10 cellular contexts compared by ENCODE assay signal in genomic region chr3:49119036-49119435, GRCh38. TPM values are rescaled to one million over a fixed set of nuclear protein-coding genes. Genes with fewer than 3 reads are reported as not detected.
DNase-seq lines count a peak whose midpoint lies in the region; ATAC-seq and TF ChIP-seq lines count a peak whose summit lies in the region.
"Had no signal": no experiment of that assay in that cellular context is flagged by ENCODE, and none has a peak within 500 bp of the region (broad histone marks: within the 10 kb centered on the region; RNA-seq: fewer than 3 reads in every experiment).

No MANE protein-coding gene starts in this region.

- CTCF ChIA-PET in activated B cell treated with CpG ODN at 0.5 μM for 24 hours (lab: Charles Lee): no interaction called here

- intact Hi-C loops in activated CD4-positive, alpha-beta T cell treated with anti-CD3 and anti-CD28 coated beads, Interleukin-2, amount 10 ng/mL, durations not matched to agents 24 days and 14 days (cut with micrococcal nuclease): no loop called here
- intact Hi-C loops in activated B cell treated with CpG ODN at 0.5 μM for 24 hours (cut with micrococcal nuclease): no loop called here

- no peaks in the 10 kb centered on the region for H3K9me3 Mint-ChIP-seq in activated CD4-positive, alpha-beta T cell treated with anti-CD3 and anti-CD28 coated beads, Interleukin-2, amount 10 ng/mL, durations not matched to agents 24 days and 14 days
- no peaks in the 10 kb centered on the region for H3K9me3 Mint-ChIP-seq in activated B cell treated with CpG ODN at 0.5 μM for 24 hours

- H4K20me1 ChIP-seq in fibroblast of lung (ENCODE audit: control insufficient read depth, extremely low read depth, insufficient read depth, low read length): no peaks in the 10 kb centered on the region

- peaks cover 16% of the 10 kb centered on the region for H3K79me2 ChIP-seq in fibroblast of lung (ENCODE audit: control insufficient read depth, insufficient read depth, low read length)

- peak overlapping the region; percentile 98 for H3K4me2 ChIP-seq in fibroblast of lung (ENCODE audit: extremely low read depth, insufficient read depth, low read length)

- no peaks in the 10 kb centered on the region for H3K9me3 ChIP-seq in fibroblast of lung (ENCODE audit: control insufficient read depth, insufficient read depth, low read depth, low read length)
- H3K9me3 ChIP-seq: HAP-1 had no signal

- peak overlapping the region; percentile 5 for H3K27ac Mint-ChIP-seq in activated CD4-positive, alpha-beta T cell treated with anti-CD3 and anti-CD28 coated beads, Interleukin-2, amount 10 ng/mL, durations not matched to agents 24 days and 14 days
- no peak overlapping the region for H3K27ac Mint-ChIP-seq in activated B cell treated with CpG ODN at 0.5 μM for 24 hours

- ATAC-seq in activated B cell treated with CpG ODN at 0.5 μM for 24 hours (ENCODE audit: low read depth) (no peak), HG03108 (IDR thresholded peaks at IDR 0.05; ENCODE audit: unreplicated experiment) (no peak), HG02938 (IDR thresholded peaks at IDR 0.05; ENCODE audit: unreplicated experiment) (no peak)

- peaks cover 37% of the 10 kb centered on the region for H3K36me3 Mint-ChIP-seq in activated CD4-positive, alpha-beta T cell treated with anti-CD3 and anti-CD28 coated beads, Interleukin-2, amount 10 ng/mL, durations not matched to agents 24 days and 14 days (ENCODE audit: low read depth)
- H3K36me3 Mint-ChIP-seq in activated B cell treated with CpG ODN at 0.5 μM for 24 hours (ENCODE audit: low read depth): peaks cover 45% of the 10 kb centered on the region

- no peak overlapping the region for H3K9ac ChIP-seq in fibroblast of lung (ENCODE audit: insufficient read depth, low read length)

- peaks cover 5% of the 10 kb centered on the region for H3K4me1 Mint-ChIP-seq in activated CD4-positive, alpha-beta T cell treated with anti-CD3 and anti-CD28 coated beads, Interleukin-2, amount 10 ng/mL, durations not matched to agents 24 days and 14 days
- peaks cover 17% of the 10 kb centered on the region for H3K4me1 Mint-ChIP-seq in activated B cell treated with CpG ODN at 0.5 μM for 24 hours

- H3K27me3 ChIP-seq in fibroblast of lung (ENCODE audit: control insufficient read depth, insufficient read depth, low read length): no peaks in the 10 kb centered on the region

- no peak for DNase-seq in activated CD4-positive, alpha-beta T cell treated with anti-CD3 and anti-CD28 coated beads, Interleukin-2, amount 10 ng/mL, durations not matched to agents 24 days and 14 days
- no peak for DNase-seq in activated CD4-positive, alpha-beta T cell treated with anti-CD3 and anti-CD28 coated beads, Interleukin-2, amount 50 U/mL, for 4 hours
- no peak for DNase-seq in activated B cell treated with CpG ODN at 0.5 μM for 24 hours
- DNase-seq in fibroblast of lung (ENCODE audit: low read depth in 2 of 2): peak; percentile 27 to 32
- no peak for DNase-seq in NCI-H1930 (lab: John Stamatoyannopoulos, UW)
- DNase-seq: SHP77 had no signal

- H3K4me3 ChIP-seq in fibroblast of lung (replicated peaks in 1 of 4; ENCODE audit: control extremely low read depth in 1 of 4, insufficient read depth in 1 of 4, low read depth in 3 of 4, low read length in 4 of 4) (peak overlapping the region in 3 of 4 experiments; percentile 19 to 95 (median 90)), skin epidermis (no peak overlapping the region)

- no peaks in the 10 kb centered on the region for H3K27me3 Mint-ChIP-seq in activated CD4-positive, alpha-beta T cell treated with anti-CD3 and anti-CD28 coated beads, Interleukin-2, amount 10 ng/mL, durations not matched to agents 24 days and 14 days
- no peaks in the 10 kb centered on the region for H3K27me3 Mint-ChIP-seq in activated B cell treated with CpG ODN at 0.5 μM for 24 hours

- no peak for TF ChIP-seq CTCF in activated B cell treated with CpG ODN at 0.5 μM for 24 hours (IDR thresholded peaks at IDR 0.05)
- no peak for TF ChIP-seq CTCF in fibroblast of lung (conservative IDR thresholded peaks at IDR 0.05 in 1 of 2, IDR thresholded peaks at IDR 0.05 in 1 of 2; ENCODE audit: low read depth in 1 of 2, low read length in 2 of 2)

- peak overlapping the region; percentile 91 for H3K4me3 Mint-ChIP-seq in activated CD4-positive, alpha-beta T cell treated with anti-CD3 and anti-CD28 coated beads, Interleukin-2, amount 10 ng/mL, durations not matched to agents 24 days and 14 days
- H3K4me3 Mint-ChIP-seq in activated B cell treated with CpG ODN at 0.5 μM for 24 hours: peak overlapping the region; percentile 19

- peaks cover 53% of the 10 kb centered on the region for H3K36me3 ChIP-seq in fibroblast of lung (ENCODE audit: control insufficient read depth, insufficient read depth, low read length)

- H2AFZ ChIP-seq in fibroblast of lung (ENCODE audit: low read length): no peak overlapping the region

- POLR2A ChIA-PET in activated B cell treated with CpG ODN at 0.5 μM for 24 hours (lab: Charles Lee): interaction anchor here (0.6 to 3.3 kb wide), 2 partner anchors 26 to 270 kb away, joined by 10 to 76 read pairs; partner anchors contain the start of gene QRICH1

- H3K27ac ChIP-seq in fibroblast of lung (ENCODE audit: insufficient read depth, low read length): peak overlapping the region; percentile 32
- peak overlapping the region in 13 of 21 experiments; percentile 50 to 99 (median 97) for H3K27ac ChIP-seq in skin epidermis

- H3K4me1 ChIP-seq in fibroblast of lung (ENCODE audit: control insufficient read depth, extremely low read depth, insufficient read depth, low read length): peaks cover 9% of the 10 kb centered on the region

RNA-seq across cellular contexts. Expression of gene USP19, which starts 1.6 kb away (rescaled TPM):
- total RNA-seq in activated CD4-positive, alpha-beta T cell treated with anti-CD3 and anti-CD28 coated beads, Interleukin-2, amount 10 ng/mL, durations not matched to agents 24 days and 14 days: 57.2 and 64.9 TPM in 2 replicates
- total RNA-seq in activated B cell treated with CpG ODN at 0.5 μM for 24 hours (62.0 and 75.3 TPM in 2 replicates), fibroblast of lung (49.1 and 53.8 TPM in 2 replicates)
- 23.3 and 25.0 TPM in 2 replicates for polyA plus RNA-seq in fibroblast of lung
- 20.1 and 24.2 TPM in 2 replicates for polyA plus RNA-seq in fibroblast of lung (2012)
- polyA minus RNA-seq in fibroblast of lung (ENCODE audit: low replicate concordance): 97.5 and 113 TPM in 2 replicates

RNA-seq across cellular contexts. Expression of gene LAMB2, which starts 13.8 kb away (rescaled TPM):
- total RNA-seq in activated CD4-positive, alpha-beta T cell treated with anti-CD3 and anti-CD28 coated beads, Interleukin-2, amount 10 ng/mL, durations not matched to agents 24 days and 14 days: not detected in 2 replicates
- total RNA-seq in activated B cell treated with CpG ODN at 0.5 μM for 24 hours: not detected in 2 replicates
- 747 and 1,026 TPM in 2 replicates for total RNA-seq in fibroblast of lung
- 285 and 375 TPM in 2 replicates for polyA plus RNA-seq in fibroblast of lung
- 336 and 501 TPM in 2 replicates for polyA plus RNA-seq in fibroblast of lung (2012)
- 2,522 and 3,887 TPM in 2 replicates for polyA minus RNA-seq in fibroblast of lung (ENCODE audit: low replicate concordance)

RNA-seq across cellular contexts. Expression of gene QARS1, which starts 14.5 kb away (rescaled TPM):
- total RNA-seq in activated CD4-positive, alpha-beta T cell treated with anti-CD3 and anti-CD28 coated beads, Interleukin-2, amount 10 ng/mL, durations not matched to agents 24 days and 14 days: 188 and 192 TPM in 2 replicates
- 321 and 342 TPM in 2 replicates for total RNA-seq in activated B cell treated with CpG ODN at 0.5 μM for 24 hours
- 292 and 304 TPM in 2 replicates for total RNA-seq in fibroblast of lung
- 164 and 166 TPM in 2 replicates for polyA plus RNA-seq in fibroblast of lung
- 237 and 245 TPM in 2 replicates for polyA plus RNA-seq in fibroblast of lung (2012)
- polyA minus RNA-seq in fibroblast of lung (ENCODE audit: low replicate concordance): 718 and 842 TPM in 2 replicates

RNA-seq across cellular contexts. Expression of gene QRICH1, which starts 25.2 kb away (rescaled TPM):
- 138 and 152 TPM in 2 replicates for total RNA-seq in activated CD4-positive, alpha-beta T cell treated with anti-CD3 and anti-CD28 coated beads, Interleukin-2, amount 10 ng/mL, durations not matched to agents 24 days and 14 days
- total RNA-seq in activated B cell treated with CpG ODN at 0.5 μM for 24 hours: 142 and 155 TPM in 2 replicates
- 50.3 and 59.0 TPM in 2 replicates for total RNA-seq in fibroblast of lung
- 48.7 and 71.6 TPM in 2 replicates for polyA plus RNA-seq in fibroblast of lung
- 30.6 and 38.0 TPM in 2 replicates for polyA plus RNA-seq in fibroblast of lung (2012)
- 219 and 303 TPM in 2 replicates for polyA minus RNA-seq in fibroblast of lung (ENCODE audit: low replicate concordance)

RNA-seq across cellular contexts. Expression of gene CCDC71, which starts 47.1 kb away (rescaled TPM):
- total RNA-seq in activated CD4-positive, alpha-beta T cell treated with anti-CD3 and anti-CD28 coated beads, Interleukin-2, amount 10 ng/mL, durations not matched to agents 24 days and 14 days: 25.7 and 26.7 TPM in 2 replicates
- total RNA-seq in activated B cell treated with CpG ODN at 0.5 μM for 24 hours (28.3 and 28.9 TPM in 2 replicates), fibroblast of lung (16.4 and 17.8 TPM in 2 replicates)
- polyA plus RNA-seq in fibroblast of lung: 13.0 and 16.1 TPM in 2 replicates
- polyA plus RNA-seq in fibroblast of lung (2012): 18.0 and 23.2 TPM in 2 replicates
- polyA minus RNA-seq in fibroblast of lung (ENCODE audit: low replicate concordance): 55.6 and 70.5 TPM in 2 replicates

Comparison
In these comparisons a context has a peak if more than half of its experiments do, and no peak if none do; other contexts are left out.
1. DNase-seq: peak in fibroblast of lung (2 of 2); none in activated CD4-positive, alpha-beta T cell treated with anti-CD3 and anti-CD28 coated beads, Interleukin-2, amount 10 ng/mL, durations not matched to agents 24 days and 14 days (single experiment), activated CD4-positive, alpha-beta T cell treated with anti-CD3 and anti-CD28 coated beads, Interleukin-2, amount 50 U/mL, for 4 hours (0 of 2), activated B cell treated with CpG ODN at 0.5 μM for 24 hours (single experiment) and NCI-H1930 (0 of 2).
2. H3K4me3 ChIP-seq: peak in fibroblast of lung (3 of 4); none in skin epidermis (0 of 7).
3. RNA of gene LAMB2, which starts 13.8 kb away (total RNA-seq): 747 to 1,026 TPM in fibroblast of lung; not detected in activated CD4-positive, alpha-beta T cell treated with anti-CD3 and anti-CD28 coated beads, Interleukin-2, amount 10 ng/mL, durations not matched to agents 24 days and 14 days and not detected in activated B cell treated with CpG ODN at 0.5 μM for 24 hours; every median in the first group is over 100 times any median in the second.